ENCODE assay signal across 21 cellular contexts in the genomic region with DNA sequence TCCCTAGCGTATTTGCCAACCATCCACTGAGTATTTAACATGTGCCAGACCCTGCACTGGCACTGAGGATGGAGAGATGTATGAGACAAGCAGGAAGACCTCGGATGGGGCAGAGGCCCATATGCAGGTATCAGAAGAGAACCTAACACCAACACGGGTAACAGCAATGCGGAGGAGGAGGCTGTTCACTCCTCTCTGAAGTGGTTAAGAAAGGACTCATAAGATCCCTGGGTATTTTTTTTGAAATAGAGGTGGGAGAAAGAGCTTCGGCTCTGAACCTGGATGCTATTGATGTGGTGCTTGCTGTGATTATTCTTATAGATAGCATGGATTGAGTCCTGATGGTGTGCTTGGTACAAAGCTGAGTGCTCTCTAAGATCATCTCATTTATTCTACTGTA.
"Had no signal": no experiment of that assay in that cellular context is flagged by ENCODE, and none has a peak within 500 bp of the region (broad histone marks: within the 10 kb centered on the region; RNA-seq: fewer than 3 reads in every experiment).

No MANE protein-coding gene starts in this region.

- H3K9me3 ChIP-seq: gastrocnemius medialis, lower lobe of right lung, ovary, psoas muscle, sigmoid colon, thoracic aorta, tibial nerve, upper lobe of left lung had no signal

- H3K36me3 ChIP-seq: gastrocnemius medialis, lower lobe of right lung, ovary, sigmoid colon, thoracic aorta, tibial nerve, upper lobe of left lung had no signal

- H3K9me3 Mint-ChIP-seq: stimulated activated effector memory CD8-positive, alpha-beta T cell treated with anti-CD3 and anti-CD28 coated beads, Interleukin-12 subunit alpha, Interleukin-12 subunit beta, amount 100 ng/mL, for 72 hours had no signal

- H3K27me3 ChIP-seq: gastrocnemius medialis, ovary, sigmoid colon, tibial nerve, upper lobe of left lung had no signal

- DNase-seq: dorsolateral prefrontal cortex; effector CD4-positive, alpha-beta T cell; gastrocnemius medialis; left ventricle myocardium superior; lower lobe of right lung; naive thymus-derived CD8-positive, alpha-beta T cell; occipital lobe; ovary; posterior cingulate gyrus; psoas muscle; right cardiac atrium; sigmoid colon; stimulated activated CD4-positive, alpha-beta T cell treated with anti-CD3 and anti-CD28 coated beads, Interleukin-2, amount 100 ng/mL, for 24 hours; stimulated activated CD4-positive, alpha-beta T cell treated with anti-CD3 and anti-CD28 coated beads, Interleukin-4, amount 100 ng/mL, for 24 hours; stimulated activated naive CD4-positive, alpha-beta T cell treated with Interleukin-2 at 50 U/mL for 16 hours; upper lobe of left lung had no signal

- ATAC-seq: esophagus mucosa; gastrocnemius medialis; left ventricle myocardium superior; lower lobe of right lung; naive thymus-derived CD8-positive, alpha-beta T cell; psoas muscle; right cardiac atrium; stimulated activated effector memory CD8-positive, alpha-beta T cell treated with anti-CD3 and anti-CD28 coated beads, Interleukin-12 subunit alpha, Interleukin-12 subunit beta, amount 100 ng/mL, for 72 hours had no signal

- H3K36me3 Mint-ChIP-seq: naive thymus-derived CD8-positive, alpha-beta T cell; stimulated activated effector memory CD8-positive, alpha-beta T cell treated with anti-CD3 and anti-CD28 coated beads, Interleukin-12 subunit alpha, Interleukin-12 subunit beta, amount 100 ng/mL, for 72 hours had no signal

- H3K27me3 Mint-ChIP-seq: naive thymus-derived CD8-positive, alpha-beta T cell had no signal

- H3K4me3 ChIP-seq: dorsolateral prefrontal cortex, gastrocnemius medialis, lower lobe of right lung, ovary, psoas muscle, sigmoid colon, thoracic aorta, tibial nerve, upper lobe of left lung had no signal

- H3K27ac ChIP-seq: dorsolateral prefrontal cortex, epithelial cell of prostate, gastrocnemius medialis, lower lobe of right lung, ovary, psoas muscle, sigmoid colon, thoracic aorta, tibial nerve, upper lobe of left lung had no signal

- H3K4me3 Mint-ChIP-seq: naive thymus-derived CD8-positive, alpha-beta T cell; stimulated activated effector memory CD8-positive, alpha-beta T cell treated with anti-CD3 and anti-CD28 coated beads, Interleukin-12 subunit alpha, Interleukin-12 subunit beta, amount 100 ng/mL, for 72 hours had no signal

- H3K27ac Mint-ChIP-seq: stimulated activated effector memory CD8-positive, alpha-beta T cell treated with anti-CD3 and anti-CD28 coated beads, Interleukin-12 subunit alpha, Interleukin-12 subunit beta, amount 100 ng/mL, for 72 hours had no signal
